ENCODE assay signal across 1 cellular context in genomic region chr17:41648411-41649195, GRCh38.
TF ChIP-seq lines count a peak whose summit lies in the region.

No MANE protein-coding gene starts in this region.

TF ChIP-seq in HepG2, 621 proteins besides CTCF, POLR2A, EP300 and RAD21 (continued from another document and continues in another):
- no peak for TF ChIP-seq ZNF318 (CRISPR knock-in tag; IDR thresholded peaks at IDR 0.05)
- no peak for TF ChIP-seq ZNF256 (CRISPR knock-in tag; conservative IDR thresholded peaks at IDR 0.05)
- peak; percentile 78 to 86; a peak in 3 of 4 replicates for TF ChIP-seq HMGXB4 (CRISPR knock-in tag; IDR thresholded peaks at IDR 0.05; ENCODE audit: borderline replicate concordance in 1 of 2, low read depth in 1 of 2)
- TF ChIP-seq REPIN1 (CRISPR knock-in tag; IDR thresholded peaks at IDR 0.05; ENCODE audit: borderline replicate concordance, low read depth) = no peak; the same call in 1 of the 2 replicates
- no peak for TF ChIP-seq PRDM4 (CRISPR knock-in tag; IDR thresholded peaks at IDR 0.05; ENCODE audit: borderline replicate concordance)
- TF ChIP-seq SAP130 (CRISPR knock-in tag; IDR thresholded peaks at IDR 0.05; ENCODE audit: low read depth) = peak; percentile 39; the same call in 1 of the 2 replicates
- peak; percentile 88 for TF ChIP-seq XRCC5 (optimal IDR thresholded peaks at IDR 0.05; ENCODE audit: low read length)
- TF ChIP-seq TFDP1 (CRISPR knock-in tag; IDR thresholded peaks at IDR 0.05; ENCODE audit: borderline replicate concordance) = no peak
- TF ChIP-seq TBX2 (CRISPR knock-in tag; IDR thresholded peaks at IDR 0.05; ENCODE audit: borderline replicate concordance) = peak; percentile 25; the same call in 1 of the 2 replicates
- TF ChIP-seq SYNCRIP (IDR thresholded peaks at IDR 0.05; ENCODE audit: insufficient read depth, low read depth, low read length) = no peak
- TF ChIP-seq ELF1 (CRISPR knock-in tag; IDR thresholded peaks at IDR 0.05) = peak; percentile 75
- TF ChIP-seq KDM3A (CRISPR knock-in tag; IDR thresholded peaks at IDR 0.05; ENCODE audit: low read depth) = 0 out of 2 replicates have a peak, but pooled peaks have one; percentile 31
- TF ChIP-seq THAP8 (CRISPR knock-in tag; IDR thresholded peaks at IDR 0.05; ENCODE audit: borderline replicate concordance) = no peak
- TF ChIP-seq ZNF281 (CRISPR knock-in tag; IDR thresholded peaks at IDR 0.05; ENCODE audit: borderline replicate concordance) = peak; percentile 14; the same call in 1 of the 2 replicates
- no peak for TF ChIP-seq ZNF737 (CRISPR knock-in tag; IDR thresholded peaks at IDR 0.05; ENCODE audit: borderline replicate concordance)
- TF ChIP-seq ZNF33B (CRISPR knock-in tag; IDR thresholded peaks at IDR 0.05) = 0 out of 2 replicates have a peak, but pooled peaks have one; percentile 36
- TF ChIP-seq ZNF577 (CRISPR knock-in tag; IDR thresholded peaks at IDR 0.05; ENCODE audit: borderline replicate concordance, low read depth) = no peak
- no peak for TF ChIP-seq ELK4 (CRISPR knock-in tag; IDR thresholded peaks at IDR 0.05; ENCODE audit: borderline replicate concordance)
- TF ChIP-seq AGO1 (IDR thresholded peaks at IDR 0.05; ENCODE audit: low read depth, low read length, poor library complexity, severe bottlenecking) = peak; percentile 45
- TF ChIP-seq THAP7 (CRISPR knock-in tag; IDR thresholded peaks at IDR 0.05) = no peak
- TF ChIP-seq DMAP1 (CRISPR knock-in tag; IDR thresholded peaks at IDR 0.05) = no peak
- no peak for TF ChIP-seq ZSCAN29 (CRISPR knock-in tag; conservative IDR thresholded peaks at IDR 0.05)
- TF ChIP-seq ZNF652 (CRISPR knock-in tag; IDR thresholded peaks at IDR 0.05; ENCODE audit: borderline replicate concordance, low read depth) = no peak
- TF ChIP-seq PHF21A (CRISPR knock-in tag; IDR thresholded peaks at IDR 0.05) = peak; percentile 44; the same call in 1 of the 2 replicates
- TF ChIP-seq CEBPG (CRISPR knock-in tag; IDR thresholded peaks at IDR 0.05) = 0 out of 2 replicates have a peak, but pooled peaks have one; percentile 11
- 0 out of 2 replicates have a peak, but pooled peaks have one; percentile 5 for TF ChIP-seq SNAPC2 (CRISPR knock-in tag; IDR thresholded peaks at IDR 0.05)
- peak; percentile 65; the same call in 1 of the 2 replicates for TF ChIP-seq ZNF264 (CRISPR knock-in tag; IDR thresholded peaks at IDR 0.05)
- no peak for TF ChIP-seq ZMYM4 (CRISPR knock-in tag; IDR thresholded peaks at IDR 0.05)
- TF ChIP-seq MAFG (CRISPR knock-in tag; IDR thresholded peaks at IDR 0.05) = 0 out of 2 replicates have a peak, but pooled peaks have one; percentile 28
- no peak for TF ChIP-seq POGZ (CRISPR knock-in tag; IDR thresholded peaks at IDR 0.05)
- TF ChIP-seq ZNF20 (CRISPR knock-in tag; IDR thresholded peaks at IDR 0.05) = no peak
- TF ChIP-seq ATF1 (CRISPR knock-in tag; IDR thresholded peaks at IDR 0.05) = no peak
- no peak for TF ChIP-seq REL (CRISPR knock-in tag; conservative IDR thresholded peaks at IDR 0.05)
- TF ChIP-seq ATF4 (CRISPR knock-in tag; IDR thresholded peaks at IDR 0.05) = no peak
- peak; percentile 72; the same call in 1 of the 2 replicates for TF ChIP-seq ZNF547 (CRISPR knock-in tag; IDR thresholded peaks at IDR 0.05)
- no peak for TF ChIP-seq ZNF24 (IDR thresholded peaks at IDR 0.05)
- TF ChIP-seq ATF7 (IDR thresholded peaks at IDR 0.05) = no peak
- TF ChIP-seq ATF7 (CRISPR knock-in tag; IDR thresholded peaks at IDR 0.05) = no peak
- TF ChIP-seq NRL (CRISPR knock-in tag; IDR thresholded peaks at IDR 0.05; ENCODE audit: borderline replicate concordance) = 0 out of 2 replicates have a peak, but pooled peaks have one; percentile 15
- 0 out of 2 replicates have a peak, but pooled peaks have one; percentile 21 for TF ChIP-seq SMAD3 (CRISPR knock-in tag; IDR thresholded peaks at IDR 0.05)
